Comparison of ENCODE assay signal across 1 cellular context in genomic region chr15:66039117-66039860, GRCh38.
TF ChIP-seq lines count a peak whose summit lies in the region.

No MANE protein-coding gene starts in this region.

TF ChIP-seq in HCT116, 20 proteins besides CTCF, POLR2A, EP300 and RAD21 (continued from another document):
- TF ChIP-seq, protein P1, sequence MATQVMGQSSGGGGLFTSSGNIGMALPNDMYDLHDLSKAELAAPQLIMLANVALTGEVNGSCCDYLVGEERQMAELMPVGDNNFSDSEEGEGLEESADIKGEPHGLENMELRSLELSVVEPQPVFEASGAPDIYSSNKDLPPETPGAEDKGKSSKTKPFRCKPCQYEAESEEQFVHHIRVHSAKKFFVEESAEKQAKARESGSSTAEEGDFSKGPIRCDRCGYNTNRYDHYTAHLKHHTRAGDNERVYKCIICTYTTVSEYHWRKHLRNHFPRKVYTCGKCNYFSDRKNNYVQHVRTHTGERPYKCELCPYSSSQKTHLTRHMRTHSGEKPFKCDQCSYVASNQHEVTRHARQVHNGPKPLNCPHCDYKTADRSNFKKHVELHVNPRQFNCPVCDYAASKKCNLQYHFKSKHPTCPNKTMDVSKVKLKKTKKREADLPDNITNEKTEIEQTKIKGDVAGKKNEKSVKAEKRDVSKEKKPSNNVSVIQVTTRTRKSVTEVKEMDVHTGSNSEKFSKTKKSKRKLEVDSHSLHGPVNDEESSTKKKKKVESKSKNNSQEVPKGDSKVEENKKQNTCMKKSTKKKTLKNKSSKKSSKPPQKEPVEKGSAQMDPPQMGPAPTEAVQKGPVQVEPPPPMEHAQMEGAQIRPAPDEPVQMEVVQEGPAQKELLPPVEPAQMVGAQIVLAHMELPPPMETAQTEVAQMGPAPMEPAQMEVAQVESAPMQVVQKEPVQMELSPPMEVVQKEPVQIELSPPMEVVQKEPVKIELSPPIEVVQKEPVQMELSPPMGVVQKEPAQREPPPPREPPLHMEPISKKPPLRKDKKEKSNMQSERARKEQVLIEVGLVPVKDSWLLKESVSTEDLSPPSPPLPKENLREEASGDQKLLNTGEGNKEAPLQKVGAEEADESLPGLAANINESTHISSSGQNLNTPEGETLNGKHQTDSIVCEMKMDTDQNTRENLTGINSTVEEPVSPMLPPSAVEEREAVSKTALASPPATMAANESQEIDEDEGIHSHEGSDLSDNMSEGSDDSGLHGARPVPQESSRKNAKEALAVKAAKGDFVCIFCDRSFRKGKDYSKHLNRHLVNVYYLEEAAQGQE (IDR thresholded peaks at IDR 0.05; ENCODE audit: low read depth) = no peak
- TF ChIP-seq TCF7L2 (IDR thresholded peaks at IDR 0.05; ENCODE audit: borderline replicate concordance, extremely low read depth, insufficient read depth, insufficient read length) (no peak), EZH2 (IDR thresholded peaks at IDR 0.05) (no peak), ZNF274 (IDR thresholded peaks at IDR 0.05; ENCODE audit: low read depth, low read length) (no peak), CEBPB (IDR thresholded peaks at IDR 0.05; ENCODE audit: low read depth) (no peak), SRF (IDR thresholded peaks at IDR 0.05; ENCODE audit: low read depth) (no peak)
- TF ChIP-seq, protein P2, sequence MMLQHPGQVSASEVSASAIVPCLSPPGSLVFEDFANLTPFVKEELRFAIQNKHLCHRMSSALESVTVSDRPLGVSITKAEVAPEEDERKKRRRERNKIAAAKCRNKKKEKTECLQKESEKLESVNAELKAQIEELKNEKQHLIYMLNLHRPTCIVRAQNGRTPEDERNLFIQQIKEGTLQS (IDR thresholded peaks at IDR 0.05) = no peak
